ENCODE assay signal across 1 cellular context in the genomic region with DNA sequence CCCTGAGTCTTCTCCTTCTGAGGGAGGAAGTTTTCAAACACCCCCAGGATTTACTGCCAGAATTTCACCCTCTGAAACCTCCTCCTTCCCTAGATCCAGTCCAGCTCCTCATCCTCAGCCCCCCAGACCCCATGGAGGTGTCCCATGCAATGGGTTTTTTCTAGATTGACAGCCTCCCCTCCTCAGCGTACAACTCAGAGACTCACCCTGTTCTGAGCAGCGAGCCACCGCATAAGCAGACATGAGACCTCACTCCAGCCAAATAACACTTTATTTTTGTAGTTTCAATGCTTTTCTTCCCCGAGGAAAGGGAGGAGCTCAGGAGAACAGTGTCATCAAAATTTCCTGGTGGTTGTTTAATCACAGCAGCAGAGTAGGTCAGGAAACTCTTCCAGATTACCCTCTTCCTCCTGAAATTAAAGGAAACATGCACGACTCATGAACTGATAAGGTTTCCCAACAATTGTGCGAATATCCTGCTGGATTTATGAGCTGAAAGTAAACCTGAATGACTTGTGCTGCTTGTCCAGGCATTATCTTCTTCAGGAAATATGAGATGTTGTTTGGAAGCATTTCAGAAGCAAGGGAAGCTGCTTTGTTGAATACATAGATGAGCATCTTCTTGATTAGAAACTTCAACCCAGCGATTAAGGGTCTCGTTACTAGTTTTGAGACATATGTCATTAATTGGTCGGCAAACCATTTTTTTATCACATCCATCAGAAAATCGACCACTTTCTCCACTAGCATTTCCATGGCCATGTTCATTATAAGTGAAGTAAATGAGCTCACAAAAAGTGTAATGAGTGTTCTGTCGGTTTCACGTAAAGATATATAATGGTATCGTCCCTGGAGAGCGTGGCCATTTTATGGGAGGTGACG.
TF ChIP-seq lines count a peak whose summit lies in the region.

No MANE protein-coding gene starts in this region.

TF ChIP-seq in SK-N-SH treated with all-trans-retinoic acid at 6 μM for 48 hours, 23 proteins besides CTCF, POLR2A, EP300 and RAD21 (continued from another document):
- TF ChIP-seq CSRNP3 (CRISPR knock-in tag; IDR thresholded peaks at IDR 0.05) (no peak), TCF4 (CRISPR knock-in tag; IDR thresholded peaks at IDR 0.05; ENCODE audit: borderline replicate concordance) (no peak), OSR1 (CRISPR knock-in tag; IDR thresholded peaks at IDR 0.05) (no peak), ARNTL (CRISPR knock-in tag; IDR thresholded peaks at IDR 0.05; ENCODE audit: borderline replicate concordance, low read depth) (no peak), ZC3H10 (CRISPR knock-in tag; IDR thresholded peaks at IDR 0.05) (no peak)
- TF ChIP-seq, protein P1, sequence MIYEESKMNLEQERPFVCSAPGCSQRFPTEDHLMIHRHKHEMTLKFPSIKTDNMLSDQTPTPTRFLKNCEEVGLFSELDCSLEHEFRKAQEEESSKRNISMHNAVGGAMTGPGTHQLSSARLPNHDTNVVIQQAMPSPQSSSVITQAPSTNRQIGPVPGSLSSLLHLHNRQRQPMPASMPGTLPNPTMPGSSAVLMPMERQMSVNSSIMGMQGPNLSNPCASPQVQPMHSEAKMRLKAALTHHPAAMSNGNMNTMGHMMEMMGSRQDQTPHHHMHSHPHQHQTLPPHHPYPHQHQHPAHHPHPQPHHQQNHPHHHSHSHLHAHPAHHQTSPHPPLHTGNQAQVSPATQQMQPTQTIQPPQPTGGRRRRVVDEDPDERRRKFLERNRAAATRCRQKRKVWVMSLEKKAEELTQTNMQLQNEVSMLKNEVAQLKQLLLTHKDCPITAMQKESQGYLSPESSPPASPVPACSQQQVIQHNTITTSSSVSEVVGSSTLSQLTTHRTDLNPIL (CRISPR knock-in tag; IDR thresholded peaks at IDR 0.05; ENCODE audit: low read depth), result no peak
- TF ChIP-seq, protein P2, sequence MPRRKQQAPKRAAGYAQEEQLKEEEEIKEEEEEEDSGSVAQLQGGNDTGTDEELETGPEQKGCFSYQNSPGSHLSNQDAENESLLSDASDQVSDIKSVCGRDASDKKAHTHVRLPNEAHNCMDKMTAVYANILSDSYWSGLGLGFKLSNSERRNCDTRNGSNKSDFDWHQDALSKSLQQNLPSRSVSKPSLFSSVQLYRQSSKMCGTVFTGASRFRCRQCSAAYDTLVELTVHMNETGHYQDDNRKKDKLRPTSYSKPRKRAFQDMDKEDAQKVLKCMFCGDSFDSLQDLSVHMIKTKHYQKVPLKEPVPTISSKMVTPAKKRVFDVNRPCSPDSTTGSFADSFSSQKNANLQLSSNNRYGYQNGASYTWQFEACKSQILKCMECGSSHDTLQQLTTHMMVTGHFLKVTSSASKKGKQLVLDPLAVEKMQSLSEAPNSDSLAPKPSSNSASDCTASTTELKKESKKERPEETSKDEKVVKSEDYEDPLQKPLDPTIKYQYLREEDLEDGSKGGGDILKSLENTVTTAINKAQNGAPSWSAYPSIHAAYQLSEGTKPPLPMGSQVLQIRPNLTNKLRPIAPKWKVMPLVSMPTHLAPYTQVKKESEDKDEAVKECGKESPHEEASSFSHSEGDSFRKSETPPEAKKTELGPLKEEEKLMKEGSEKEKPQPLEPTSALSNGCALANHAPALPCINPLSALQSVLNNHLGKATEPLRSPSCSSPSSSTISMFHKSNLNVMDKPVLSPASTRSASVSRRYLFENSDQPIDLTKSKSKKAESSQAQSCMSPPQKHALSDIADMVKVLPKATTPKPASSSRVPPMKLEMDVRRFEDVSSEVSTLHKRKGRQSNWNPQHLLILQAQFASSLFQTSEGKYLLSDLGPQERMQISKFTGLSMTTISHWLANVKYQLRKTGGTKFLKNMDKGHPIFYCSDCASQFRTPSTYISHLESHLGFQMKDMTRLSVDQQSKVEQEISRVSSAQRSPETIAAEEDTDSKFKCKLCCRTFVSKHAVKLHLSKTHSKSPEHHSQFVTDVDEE (CRISPR knock-in tag; IDR thresholded peaks at IDR 0.05), result no peak
